13 cellular contexts compared by ENCODE assay signal in genomic region chr2:219906114-219906693, GRCh38.
A peak's percentile ranks its signal among the peaks of the same experiment; 100 is the strongest.
DNase-seq lines count a peak whose midpoint lies in the region; ATAC-seq and TF ChIP-seq lines count a peak whose summit lies in the region.
"Had no signal": no experiment of that assay in that cellular context is flagged by ENCODE, and none has a peak within 500 bp of the region (broad histone marks: within the 10 kb centered on the region; RNA-seq: fewer than 3 reads in every experiment).

No MANE protein-coding gene starts in this region.

- H4K8ac ChIP-seq in mesenchymal stem cell (ENCODE audit: low read length), result no peak overlapping the region

- no peaks in the 10 kb centered on the region for H3K27me3 ChIP-seq in GM23338 (ENCODE audit: insufficient read depth)
- peaks cover 0 to 6% of the 10 kb centered on the region in 2 experiments for H3K27me3 ChIP-seq in mesenchymal stem cell (ENCODE audit: control insufficient read depth in 1 of 2, insufficient read depth in 1 of 2, low read length in 2 of 2)
- H3K27me3 ChIP-seq in brain microvascular endothelial cell (replicated peaks), result no peaks in the 10 kb centered on the region

- H3K9ac ChIP-seq in mesenchymal stem cell (ENCODE audit: low read length), result peak overlapping the region; percentile 47

- H3K14ac ChIP-seq in mesenchymal stem cell (ENCODE audit: low read length in 2 of 2), result no peak overlapping the region

- no peak overlapping the region for H4K91ac ChIP-seq in mesenchymal stem cell (ENCODE audit: low read length)

- H3K79me1 ChIP-seq in mesenchymal stem cell (replicated peaks; ENCODE audit: low read length, poor library complexity, severe bottlenecking), result no peaks in the 10 kb centered on the region

- no peaks in the 10 kb centered on the region for H3K36me3 Mint-ChIP-seq in GM23338 (ENCODE audit: low read depth)
- H3K36me3 Mint-ChIP-seq in brain, result no peaks in the 10 kb centered on the region
- H3K36me3 Mint-ChIP-seq: CD8-positive, alpha-beta memory T cell had no signal

- H3K27me3 Mint-ChIP-seq in GM23338 (ENCODE audit: insufficient read depth, low read depth, poor library complexity) (peaks cover 2% of the 10 kb centered on the region), brain (no peaks in the 10 kb centered on the region)

- H3F3A ChIP-seq in GM23338 (replicated peaks; ENCODE audit: low read depth), result no peaks in the 10 kb centered on the region

- no peak overlapping the region for H3K4ac ChIP-seq in mesenchymal stem cell (ENCODE audit: low read depth in 1 of 2, low read length in 2 of 2)

- H3K4me2 ChIP-seq in GM23338 (no peak overlapping the region), mesenchymal stem cell (ENCODE audit: low read length, poor library complexity, severe bottlenecking) (no peak overlapping the region)

- no peaks in the 10 kb centered on the region for H3K9me3 ChIP-seq in mesenchymal stem cell (ENCODE audit: control insufficient read depth, low read length)
- H3K9me3 ChIP-seq: Caco-2 had no signal

- H3K4me3 Mint-ChIP-seq in GM23338 (no peak overlapping the region), brain (no peak overlapping the region)
- H3K4me3 Mint-ChIP-seq: CD8-positive, alpha-beta memory T cell had no signal

- in situ Hi-C loops in brain microvascular endothelial cell (cut with HindIII; ENCODE audit: low pct_ligation_motif_present, low sequenced_read_pairs), result no loop called here

- H3K9me2 ChIP-seq in GM23338 (ENCODE audit: insufficient read depth), result 0 out of 2 replicates have a peak, but pooled peaks cover 6% of the 10 kb centered on the region

- H3K4me3 ChIP-seq in GM23338 (no peak overlapping the region), mesenchymal stem cell (ENCODE audit: insufficient read depth in 1 of 2, low read depth in 1 of 2, low read length in 2 of 2) (peak overlapping the region in 1 of 2 experiments; percentile 28), brain microvascular endothelial cell (ENCODE audit: low read depth, low read length) (no peak overlapping the region)

- no peak overlapping the region for H3K23ac ChIP-seq in mesenchymal stem cell (ENCODE audit: low read length in 2 of 2)

- TF ChIP-seq CTCF in GM23338 (conservative IDR thresholded peaks at IDR 0.05; ENCODE audit: low read depth in 2 of 2) (no peak), brain (conservative IDR thresholded peaks at IDR 0.05) (no peak), brain microvascular endothelial cell (IDR thresholded peaks at IDR 0.05; ENCODE audit: low read depth, low read length, missing control alignments) (no peak)

- H3K4me1 ChIP-seq in GM23338 (ENCODE audit: insufficient read depth) (no peaks in the 10 kb centered on the region), mesenchymal stem cell (ENCODE audit: control insufficient read depth, insufficient read depth, low read depth, low read length) (no peaks in the 10 kb centered on the region)
- H3K4me1 ChIP-seq: Caco-2 had no signal

- no peaks in the 10 kb centered on the region for H3K79me2 ChIP-seq in GM23338 (replicated peaks; ENCODE audit: insufficient read depth)

- no peak overlapping the region for H3K27ac ChIP-seq in GM23338 (ENCODE audit: low read depth)
- no peak overlapping the region for H3K27ac ChIP-seq in mesenchymal stem cell (ENCODE audit: low read length, poor library complexity, severe bottlenecking)
- H3K27ac ChIP-seq in brain microvascular endothelial cell, result no peak overlapping the region
- H3K27ac ChIP-seq: 22Rv1 had no signal

- DNase-seq in DMS53 (lab: John Stamatoyannopoulos, UW) (peak; percentile 2), DMS53 treated with DMSO at 0.1 percent for 48 hours (lab: John Stamatoyannopoulos, UW; ENCODE audit: unreplicated experiment) (no peak), GM23338 (ENCODE audit: low spot score) (no peak), mesenchymal stem cell (no peak), NCI-H2081 (lab: John Stamatoyannopoulos, UW) (no peak), brain microvascular endothelial cell (no peak)
- DNase-seq: Caco-2; CD8-positive, alpha-beta memory T cell; EL had no signal

- H3K36me3 ChIP-seq in GM23338 (ENCODE audit: insufficient read depth) (no peaks in the 10 kb centered on the region), mesenchymal stem cell (ENCODE audit: control insufficient read depth in 1 of 2, insufficient read depth in 2 of 2, low read depth in 1 of 2, low read length in 2 of 2) (no peaks in the 10 kb centered on the region), brain microvascular endothelial cell (replicated peaks) (no peaks in the 10 kb centered on the region)

- no peaks in the 10 kb centered on the region for H4K20me1 ChIP-seq in GM23338 (replicated peaks; ENCODE audit: insufficient read depth)

- H2AFZ ChIP-seq in GM23338 (no peak overlapping the region), mesenchymal stem cell (ENCODE audit: low read depth, low read length) (no peak overlapping the region)

- no peak overlapping the region for H2BK5ac ChIP-seq in mesenchymal stem cell (ENCODE audit: low read depth, low read length, poor library complexity, severe bottlenecking)

- no peaks in the 10 kb centered on the region for H3K9me3 Mint-ChIP-seq in GM23338
- H3K9me3 Mint-ChIP-seq in brain, result peaks cover 0 to 4% (median 2%) of the 10 kb centered on the region in 5 experiments

- H3K18ac ChIP-seq in mesenchymal stem cell (ENCODE audit: low read depth in 1 of 2, low read length in 2 of 2), result no peak overlapping the region

- peaks cover 7% of the 10 kb centered on the region for H3K4me1 Mint-ChIP-seq in GM23338
- H3K4me1 Mint-ChIP-seq in brain, result peaks cover 34% of the 10 kb centered on the region
- H3K4me1 Mint-ChIP-seq: CD8-positive, alpha-beta memory T cell had no signal

- H2AK5ac ChIP-seq in mesenchymal stem cell (ENCODE audit: low read length, severe bottlenecking), result no peak overlapping the region

- no peak overlapping the region for H3K27ac Mint-ChIP-seq in GM23338
- peak overlapping the region in 3 of 5 experiments; percentile 49 to 80 (median 58) for H3K27ac Mint-ChIP-seq in brain
- H3K27ac Mint-ChIP-seq: CD8-positive, alpha-beta memory T cell had no signal

- ATAC-seq in GM23338, result no peak
- no peak for ATAC-seq in HG03135 (IDR thresholded peaks at IDR 0.05; ENCODE audit: unreplicated experiment)
- ATAC-seq: HCT116 had no signal

- H2BK12ac ChIP-seq in mesenchymal stem cell (ENCODE audit: low read length in 2 of 2), result no peak overlapping the region

- 88% methylated on average over 2 of the region's 3 CpGs for WGBS in mesenchymal stem cell

- H2BK120ac ChIP-seq in mesenchymal stem cell (ENCODE audit: low read depth, low read length), result no peak overlapping the region

- H2BK15ac ChIP-seq in mesenchymal stem cell (ENCODE audit: low read depth, poor library complexity, severe bottlenecking), result no peak overlapping the region

TF ChIP-seq in GM23338, 12 proteins besides CTCF, POLR2A, EP300 and RAD21:
- TF ChIP-seq STAT1 (IDR thresholded peaks at IDR 0.05; ENCODE audit: unreplicated experiment), result no peak
- peak; percentile 34; the same call in 1 of the 2 replicates for TF ChIP-seq CREB1 (CRISPR knock-in tag; IDR thresholded peaks at IDR 0.05; ENCODE audit: low read depth)
- no peak for TF ChIP-seq POLR2AphosphoS5 (IDR thresholded peaks at IDR 0.05; ENCODE audit: low read depth)
